Comparison of ENCODE assay signal across 1 cellular context in genomic region chr20:388034-388994, GRCh38.
TF ChIP-seq lines count a peak whose summit lies in the region.

No MANE protein-coding gene starts in this region.

TF ChIP-seq in HepG2, 621 proteins besides CTCF, POLR2A, EP300 and RAD21 (continued from another document and continues in another):
- TF ChIP-seq, protein P1, sequence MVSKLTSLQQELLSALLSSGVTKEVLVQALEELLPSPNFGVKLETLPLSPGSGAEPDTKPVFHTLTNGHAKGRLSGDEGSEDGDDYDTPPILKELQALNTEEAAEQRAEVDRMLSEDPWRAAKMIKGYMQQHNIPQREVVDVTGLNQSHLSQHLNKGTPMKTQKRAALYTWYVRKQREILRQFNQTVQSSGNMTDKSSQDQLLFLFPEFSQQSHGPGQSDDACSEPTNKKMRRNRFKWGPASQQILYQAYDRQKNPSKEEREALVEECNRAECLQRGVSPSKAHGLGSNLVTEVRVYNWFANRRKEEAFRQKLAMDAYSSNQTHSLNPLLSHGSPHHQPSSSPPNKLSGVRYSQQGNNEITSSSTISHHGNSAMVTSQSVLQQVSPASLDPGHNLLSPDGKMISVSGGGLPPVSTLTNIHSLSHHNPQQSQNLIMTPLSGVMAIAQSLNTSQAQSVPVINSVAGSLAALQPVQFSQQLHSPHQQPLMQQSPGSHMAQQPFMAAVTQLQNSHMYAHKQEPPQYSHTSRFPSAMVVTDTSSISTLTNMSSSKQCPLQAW (CRISPR knock-in tag; IDR thresholded peaks at IDR 0.05), result peak; percentile 65
- TF ChIP-seq ZFP41 (CRISPR knock-in tag; IDR thresholded peaks at IDR 0.05; ENCODE audit: borderline replicate concordance) (0 out of 2 replicates have a peak, but pooled peaks have one; percentile 47), ARID2 (CRISPR knock-in tag; IDR thresholded peaks at IDR 0.05; ENCODE audit: borderline replicate concordance) (no peak), HNF4G (IDR thresholded peaks at IDR 0.05; ENCODE audit: borderline replicate concordance, low read depth, low read length) (no peak), HNF4G (CRISPR knock-in tag; IDR thresholded peaks at IDR 0.05; ENCODE audit: borderline replicate concordance, low read depth) (0 out of 2 replicates have a peak, but pooled peaks have one; percentile 18), ZNF180 (CRISPR knock-in tag; IDR thresholded peaks at IDR 0.05; ENCODE audit: borderline replicate concordance, low read depth) (no peak), SMAD9 (CRISPR knock-in tag; IDR thresholded peaks at IDR 0.05) (no peak), ZMAT5 (CRISPR knock-in tag; IDR thresholded peaks at IDR 0.05; ENCODE audit: borderline replicate concordance, low read depth) (no peak), PHF8 (CRISPR knock-in tag; IDR thresholded peaks at IDR 0.05) (no peak), ZIK1 (CRISPR knock-in tag; IDR thresholded peaks at IDR 0.05; ENCODE audit: borderline replicate concordance, low read depth) (no peak), HMGA1 (CRISPR knock-in tag; conservative IDR thresholded peaks at IDR 0.05) (no peak), ATF7-NPFF (CRISPR knock-in tag; IDR thresholded peaks at IDR 0.05; ENCODE audit: low read depth) (0 out of 2 replicates have a peak, but pooled peaks have one; percentile 39), ZFP36 (IDR thresholded peaks at IDR 0.05; ENCODE audit: borderline replicate concordance, low read depth, low read length, partially characterized antibody) (no peak), ONECUT2 (CRISPR knock-in tag; IDR thresholded peaks at IDR 0.05) (no peak), ZNF33B (CRISPR knock-in tag; IDR thresholded peaks at IDR 0.05) (no peak), ZNF614 (CRISPR knock-in tag; IDR thresholded peaks at IDR 0.05; ENCODE audit: borderline replicate concordance) (no peak), EEA1 (CRISPR knock-in tag; IDR thresholded peaks at IDR 0.05; ENCODE audit: borderline replicate concordance) (peak; percentile 62; the same call in 1 of the 2 replicates), ZSCAN21 (CRISPR knock-in tag; IDR thresholded peaks at IDR 0.05; ENCODE audit: borderline replicate concordance) (no peak), CC2D1A (CRISPR knock-in tag; IDR thresholded peaks at IDR 0.05) (no peak), ZSCAN30 (CRISPR knock-in tag; IDR thresholded peaks at IDR 0.05) (no peak), ZNF83 (CRISPR knock-in tag; IDR thresholded peaks at IDR 0.05; ENCODE audit: borderline replicate concordance) (no peak), ZFYVE20 (CRISPR knock-in tag; IDR thresholded peaks at IDR 0.05; ENCODE audit: borderline replicate concordance, low read depth) (no peak), FOXK2 (IDR thresholded peaks at IDR 0.05) (no peak), ZNF510 (CRISPR knock-in tag; IDR thresholded peaks at IDR 0.05; ENCODE audit: low read depth) (0 out of 2 replicates have a peak, but pooled peaks have one; percentile 52), KDM1A (CRISPR knock-in tag; IDR thresholded peaks at IDR 0.05) (0 out of 2 replicates have a peak, but pooled peaks have one; percentile 29), ZBTB37 (CRISPR knock-in tag; IDR thresholded peaks at IDR 0.05) (no peak), ZFP36L1 (CRISPR knock-in tag; IDR thresholded peaks at IDR 0.05) (no peak), REXO4 (CRISPR knock-in tag; IDR thresholded peaks at IDR 0.05; ENCODE audit: borderline replicate concordance) (no peak), ZNF30 (CRISPR knock-in tag; IDR thresholded peaks at IDR 0.05) (no peak), TMF1 (CRISPR knock-in tag; IDR thresholded peaks at IDR 0.05; ENCODE audit: low read depth) (no peak), ZNF652 (CRISPR knock-in tag; IDR thresholded peaks at IDR 0.05; ENCODE audit: borderline replicate concordance, low read depth) (peak; percentile 55; the same call in 1 of the 2 replicates), ATRX (CRISPR knock-in tag; IDR thresholded peaks at IDR 0.05; ENCODE audit: borderline replicate concordance) (no peak), LRRFIP1 (CRISPR knock-in tag; conservative IDR thresholded peaks at IDR 0.05) (no peak), RELA (CRISPR knock-in tag; IDR thresholded peaks at IDR 0.05) (no peak), XRCC5 (optimal IDR thresholded peaks at IDR 0.05; ENCODE audit: low read length) (no peak), TAF15 (IDR thresholded peaks at IDR 0.05; ENCODE audit: low read depth, low read length, poor library complexity, severe bottlenecking) (no peak), HOXA7 (CRISPR knock-in tag; IDR thresholded peaks at IDR 0.05) (no peak), MXI1 (IDR thresholded peaks at IDR 0.05; ENCODE audit: borderline replicate concordance, low read depth, low read length) (no peak), ZNF720 (CRISPR knock-in tag; IDR thresholded peaks at IDR 0.05) (no peak), ZNF296 (CRISPR knock-in tag; conservative IDR thresholded peaks at IDR 0.05) (0 out of 2 replicates have a peak, but pooled peaks have one; percentile 54)
- TF ChIP-seq, protein P2, sequence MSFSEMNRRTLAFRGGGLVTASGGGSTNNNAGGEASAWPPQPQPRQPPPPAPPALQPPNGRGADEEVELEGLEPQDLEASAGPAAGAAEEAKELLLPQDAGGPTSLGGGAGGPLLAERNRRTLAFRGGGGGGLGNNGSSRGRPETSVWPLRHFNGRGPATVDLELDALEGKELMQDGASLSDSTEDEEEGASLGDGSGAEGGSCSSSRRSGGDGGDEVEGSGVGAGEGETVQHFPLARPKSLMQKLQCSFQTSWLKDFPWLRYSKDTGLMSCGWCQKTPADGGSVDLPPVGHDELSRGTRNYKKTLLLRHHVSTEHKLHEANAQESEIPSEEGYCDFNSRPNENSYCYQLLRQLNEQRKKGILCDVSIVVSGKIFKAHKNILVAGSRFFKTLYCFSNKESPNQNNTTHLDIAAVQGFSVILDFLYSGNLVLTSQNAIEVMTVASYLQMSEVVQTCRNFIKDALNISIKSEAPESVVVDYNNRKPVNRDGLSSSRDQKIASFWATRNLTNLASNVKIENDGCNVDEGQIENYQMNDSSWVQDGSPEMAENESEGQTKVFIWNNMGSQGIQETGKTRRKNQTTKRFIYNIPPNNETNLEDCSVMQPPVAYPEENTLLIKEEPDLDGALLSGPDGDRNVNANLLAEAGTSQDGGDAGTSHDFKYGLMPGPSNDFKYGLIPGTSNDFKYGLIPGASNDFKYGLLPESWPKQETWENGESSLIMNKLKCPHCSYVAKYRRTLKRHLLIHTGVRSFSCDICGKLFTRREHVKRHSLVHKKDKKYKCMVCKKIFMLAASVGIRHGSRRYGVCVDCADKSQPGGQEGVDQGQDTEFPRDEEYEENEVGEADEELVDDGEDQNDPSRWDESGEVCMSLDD (CRISPR knock-in tag; IDR thresholded peaks at IDR 0.05; ENCODE audit: borderline replicate concordance), result no peak
- TF ChIP-seq, protein P3, sequence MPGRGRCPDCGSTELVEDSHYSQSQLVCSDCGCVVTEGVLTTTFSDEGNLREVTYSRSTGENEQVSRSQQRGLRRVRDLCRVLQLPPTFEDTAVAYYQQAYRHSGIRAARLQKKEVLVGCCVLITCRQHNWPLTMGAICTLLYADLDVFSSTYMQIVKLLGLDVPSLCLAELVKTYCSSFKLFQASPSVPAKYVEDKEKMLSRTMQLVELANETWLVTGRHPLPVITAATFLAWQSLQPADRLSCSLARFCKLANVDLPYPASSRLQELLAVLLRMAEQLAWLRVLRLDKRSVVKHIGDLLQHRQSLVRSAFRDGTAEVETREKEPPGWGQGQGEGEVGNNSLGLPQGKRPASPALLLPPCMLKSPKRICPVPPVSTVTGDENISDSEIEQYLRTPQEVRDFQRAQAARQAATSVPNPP (CRISPR knock-in tag; IDR thresholded peaks at IDR 0.05), result no peak
- TF ChIP-seq, protein P4, sequence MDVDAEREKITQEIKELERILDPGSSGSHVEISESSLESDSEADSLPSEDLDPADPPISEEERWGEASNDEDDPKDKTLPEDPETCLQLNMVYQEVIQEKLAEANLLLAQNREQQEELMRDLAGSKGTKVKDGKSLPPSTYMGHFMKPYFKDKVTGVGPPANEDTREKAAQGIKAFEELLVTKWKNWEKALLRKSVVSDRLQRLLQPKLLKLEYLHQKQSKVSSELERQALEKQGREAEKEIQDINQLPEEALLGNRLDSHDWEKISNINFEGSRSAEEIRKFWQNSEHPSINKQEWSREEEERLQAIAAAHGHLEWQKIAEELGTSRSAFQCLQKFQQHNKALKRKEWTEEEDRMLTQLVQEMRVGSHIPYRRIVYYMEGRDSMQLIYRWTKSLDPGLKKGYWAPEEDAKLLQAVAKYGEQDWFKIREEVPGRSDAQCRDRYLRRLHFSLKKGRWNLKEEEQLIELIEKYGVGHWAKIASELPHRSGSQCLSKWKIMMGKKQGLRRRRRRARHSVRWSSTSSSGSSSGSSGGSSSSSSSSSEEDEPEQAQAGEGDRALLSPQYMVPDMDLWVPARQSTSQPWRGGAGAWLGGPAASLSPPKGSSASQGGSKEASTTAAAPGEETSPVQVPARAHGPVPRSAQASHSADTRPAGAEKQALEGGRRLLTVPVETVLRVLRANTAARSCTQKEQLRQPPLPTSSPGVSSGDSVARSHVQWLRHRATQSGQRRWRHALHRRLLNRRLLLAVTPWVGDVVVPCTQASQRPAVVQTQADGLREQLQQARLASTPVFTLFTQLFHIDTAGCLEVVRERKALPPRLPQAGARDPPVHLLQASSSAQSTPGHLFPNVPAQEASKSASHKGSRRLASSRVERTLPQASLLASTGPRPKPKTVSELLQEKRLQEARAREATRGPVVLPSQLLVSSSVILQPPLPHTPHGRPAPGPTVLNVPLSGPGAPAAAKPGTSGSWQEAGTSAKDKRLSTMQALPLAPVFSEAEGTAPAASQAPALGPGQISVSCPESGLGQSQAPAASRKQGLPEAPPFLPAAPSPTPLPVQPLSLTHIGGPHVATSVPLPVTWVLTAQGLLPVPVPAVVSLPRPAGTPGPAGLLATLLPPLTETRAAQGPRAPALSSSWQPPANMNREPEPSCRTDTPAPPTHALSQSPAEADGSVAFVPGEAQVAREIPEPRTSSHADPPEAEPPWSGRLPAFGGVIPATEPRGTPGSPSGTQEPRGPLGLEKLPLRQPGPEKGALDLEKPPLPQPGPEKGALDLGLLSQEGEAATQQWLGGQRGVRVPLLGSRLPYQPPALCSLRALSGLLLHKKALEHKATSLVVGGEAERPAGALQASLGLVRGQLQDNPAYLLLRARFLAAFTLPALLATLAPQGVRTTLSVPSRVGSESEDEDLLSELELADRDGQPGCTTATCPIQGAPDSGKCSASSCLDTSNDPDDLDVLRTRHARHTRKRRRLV (CRISPR knock-in tag; IDR thresholded peaks at IDR 0.05), result no peak
- TF ChIP-seq, protein P5, sequence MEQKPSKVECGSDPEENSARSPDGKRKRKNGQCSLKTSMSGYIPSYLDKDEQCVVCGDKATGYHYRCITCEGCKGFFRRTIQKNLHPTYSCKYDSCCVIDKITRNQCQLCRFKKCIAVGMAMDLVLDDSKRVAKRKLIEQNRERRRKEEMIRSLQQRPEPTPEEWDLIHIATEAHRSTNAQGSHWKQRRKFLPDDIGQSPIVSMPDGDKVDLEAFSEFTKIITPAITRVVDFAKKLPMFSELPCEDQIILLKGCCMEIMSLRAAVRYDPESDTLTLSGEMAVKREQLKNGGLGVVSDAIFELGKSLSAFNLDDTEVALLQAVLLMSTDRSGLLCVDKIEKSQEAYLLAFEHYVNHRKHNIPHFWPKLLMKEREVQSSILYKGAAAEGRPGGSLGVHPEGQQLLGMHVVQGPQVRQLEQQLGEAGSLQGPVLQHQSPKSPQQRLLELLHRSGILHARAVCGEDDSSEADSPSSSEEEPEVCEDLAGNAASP (CRISPR knock-in tag; IDR thresholded peaks at IDR 0.05; ENCODE audit: borderline replicate concordance), result no peak
- TF ChIP-seq, protein P6, sequence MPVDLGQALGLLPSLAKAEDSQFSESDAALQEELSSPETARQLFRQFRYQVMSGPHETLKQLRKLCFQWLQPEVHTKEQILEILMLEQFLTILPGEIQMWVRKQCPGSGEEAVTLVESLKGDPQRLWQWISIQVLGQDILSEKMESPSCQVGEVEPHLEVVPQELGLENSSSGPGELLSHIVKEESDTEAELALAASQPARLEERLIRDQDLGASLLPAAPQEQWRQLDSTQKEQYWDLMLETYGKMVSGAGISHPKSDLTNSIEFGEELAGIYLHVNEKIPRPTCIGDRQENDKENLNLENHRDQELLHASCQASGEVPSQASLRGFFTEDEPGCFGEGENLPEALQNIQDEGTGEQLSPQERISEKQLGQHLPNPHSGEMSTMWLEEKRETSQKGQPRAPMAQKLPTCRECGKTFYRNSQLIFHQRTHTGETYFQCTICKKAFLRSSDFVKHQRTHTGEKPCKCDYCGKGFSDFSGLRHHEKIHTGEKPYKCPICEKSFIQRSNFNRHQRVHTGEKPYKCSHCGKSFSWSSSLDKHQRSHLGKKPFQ (CRISPR knock-in tag; IDR thresholded peaks at IDR 0.05; ENCODE audit: insufficient replicate concordance), result no peak
